ENCODE assay signal across 9 cellular contexts in genomic region chr5:141992349-141992963, GRCh38. TPM values are rescaled to one million over a fixed set of nuclear protein-coding genes. Genes with fewer than 3 reads are reported as not detected.
DNase-seq lines count a peak whose midpoint lies in the region; ATAC-seq, FAIRE-seq and TF ChIP-seq lines count a peak whose summit lies in the region.
"Had no signal": no experiment of that assay in that cellular context is flagged by ENCODE, and none has a peak within 500 bp of the region (broad histone marks: within the 10 kb centered on the region; RNA-seq: fewer than 3 reads in every experiment).

No MANE protein-coding gene starts in this region.

- H3K56ac ChIP-seq in IMR-90 (ENCODE audit: extremely low read depth, insufficient read depth, low read length) = no peak overlapping the region

- H3K18ac ChIP-seq in IMR-90 (ENCODE audit: low read depth, low read length) = no peak overlapping the region

- intact Hi-C loops in IMR-90 (cut with micrococcal nuclease) = no loop called here
- intact Hi-C loops in vagina (cut with DNase I) = loop anchor here (5.0 to 10.0 kb wide), 2 partner anchors 122 to 150 kb away; no protein-coding TSS in a partner anchor

- no peak overlapping the region for H2AK9ac ChIP-seq in IMR-90 (replicated peaks; ENCODE audit: low read depth, low read length, poor library complexity)

- H3K4me3 Mint-ChIP-seq in activated T-helper 17 cell treated with anti-CD3 and anti-CD28 coated beads, Interleukin-2, amount 50 U/mL, for 72 hours = no peak overlapping the region

- H2BK20ac ChIP-seq in IMR-90 (ENCODE audit: low read depth, low read length) = no peak overlapping the region

- H3K4me2 ChIP-seq in IMR-90 (ENCODE audit: low read depth, low read length) (no peak overlapping the region), parathyroid adenoma (ENCODE audit: low read length) (no peak overlapping the region)
- H3K4me2 ChIP-seq: BLaER1 had no signal

- H3K27me3 ChIP-seq in IMR-90 (ENCODE audit: control insufficient read depth, insufficient read depth, low read length) (no peaks in the 10 kb centered on the region), parathyroid adenoma (ENCODE audit: control insufficient read depth, insufficient read depth, low read length) (no peaks in the 10 kb centered on the region), vagina (no peaks in the 10 kb centered on the region)
- H3K27me3 ChIP-seq: BLaER1 had no signal

- H4K8ac ChIP-seq in IMR-90 (ENCODE audit: low read depth in 2 of 2, low read length in 2 of 2) = no peak overlapping the region

- H3K9me3 ChIP-seq in IMR-90 (ENCODE audit: control insufficient read depth, insufficient read depth, low read length) (no peaks in the 10 kb centered on the region), parathyroid adenoma (ENCODE audit: control insufficient read depth, low read length) (no peaks in the 10 kb centered on the region), vagina (no peaks in the 10 kb centered on the region)
- H3K9me3 ChIP-seq: BLaER1 had no signal

- H3K9me1 ChIP-seq in IMR-90 (ENCODE audit: insufficient read depth, low read length) = 0 out of 2 replicates have a peak, but pooled peaks cover 2% of the 10 kb centered on the region

- peaks cover 6% of the 10 kb centered on the region for H3K79me2 ChIP-seq in parathyroid adenoma

- H3K36me3 ChIP-seq in IMR-90 (ENCODE audit: control insufficient read depth, insufficient read depth, low read length) = peaks cover 19% of the 10 kb centered on the region
- H3K36me3 ChIP-seq in parathyroid adenoma (ENCODE audit: control insufficient read depth, insufficient read depth, low read length) = no peaks in the 10 kb centered on the region
- peaks cover 0 to 43% of the 10 kb centered on the region in 2 donors for H3K36me3 ChIP-seq in vagina

- no peak overlapping the region for H2BK15ac ChIP-seq in IMR-90 (ENCODE audit: low read depth, low read length)

- no CpG with 5 or more reads among the region's 2 CpGs for WGBS in IMR-90 (ENCODE audit: extremely low coverage in 2 of 2, insufficient read length in 1 of 2), 2 experiments

- no peak overlapping the region for H2AFZ ChIP-seq in IMR-90 (replicated peaks; ENCODE audit: low read length, poor library complexity)
- no peak overlapping the region for H2AFZ ChIP-seq in parathyroid adenoma

- H3K27ac Mint-ChIP-seq in activated T-helper 17 cell treated with anti-CD3 and anti-CD28 coated beads, Interleukin-2, amount 50 U/mL, for 72 hours = no peak overlapping the region

- dilution Hi-C loops in IMR-90 (cut with HindIII; ENCODE audit: low sequenced_read_pairs, unreplicated experiment) = loop anchor here (25.0 kb wide), 1 partner anchor 145 kb away; no protein-coding TSS in a partner anchor

- no peak overlapping the region for H4K91ac ChIP-seq in IMR-90 (ENCODE audit: insufficient read depth, low read depth, low read length)

- peak; percentile 61 for TF ChIP-seq RAD21 in IMR-90 (IDR thresholded peaks at IDR 0.05; ENCODE audit: low read length)

- no peak overlapping the region for H2BK120ac ChIP-seq in IMR-90 (ENCODE audit: low read depth, low read length)

- H4K20me1 ChIP-seq in IMR-90 (ENCODE audit: insufficient read depth, low read length) = 0 out of 2 replicates have a peak, but pooled peaks cover 3% of the 10 kb centered on the region

- no peak overlapping the region for H3K4ac ChIP-seq in IMR-90 (ENCODE audit: low read depth, low read length)

- CTCF ChIA-PET in IMR-90 (lab: Yijun Ruan, JAX) = interaction anchor here (0.5 kb wide), 2 partner anchors 72 to 328 kb away, joined by 3 to 4 read pairs; no protein-coding TSS in a partner anchor

- in situ Hi-C loops in IMR-90 (cut with MboI; ENCODE audit: low sequenced_read_pairs) = loop anchor here (10.0 kb wide), 1 partner anchor 562 kb away; no protein-coding TSS in a partner anchor

- H3K79me1 ChIP-seq in IMR-90 (ENCODE audit: low read depth in 1 of 2, low read length in 2 of 2) = peaks cover 7 to 8% of the 10 kb centered on the region in 2 experiments; a peak in 3 of 4 replicates

- H2AK5ac ChIP-seq in IMR-90 (ENCODE audit: low read depth, low read length) = no peak overlapping the region

- no peak overlapping the region for H2BK5ac ChIP-seq in IMR-90 (ENCODE audit: low read depth, low read length, poor library complexity, severe bottlenecking)

- H3K4me3 ChIP-seq in IMR-90 (ENCODE audit: insufficient read depth, low read depth, low read length) (no peak overlapping the region), parathyroid adenoma (ENCODE audit: low read depth, low read length) (no peak overlapping the region), vagina (no peak overlapping the region)
- H3K4me3 ChIP-seq: BLaER1 had no signal

- peak; percentile 49 for FAIRE-seq in frontal cortex (lab: Jason Lieb, UNC)

- no peak for TF ChIP-seq POLR2A in IMR-90 (IDR thresholded peaks at IDR 0.05; ENCODE audit: low read depth, low read length)
- TF ChIP-seq POLR2A in vagina (IDR thresholded peaks at IDR 0.05) = no peak

- H3K27ac ChIP-seq in IMR-90 (ENCODE audit: insufficient read depth, low read length) (no peak overlapping the region), parathyroid adenoma (no peak overlapping the region), vagina (no peak overlapping the region)
- H3K27ac ChIP-seq: BLaER1 had no signal

- no peaks in the 10 kb centered on the region for H3K9me3 Mint-ChIP-seq in activated T-helper 17 cell treated with anti-CD3 and anti-CD28 coated beads, Interleukin-2, amount 50 U/mL, for 72 hours

- no peaks in the 10 kb centered on the region for H3K4me1 Mint-ChIP-seq in activated T-helper 17 cell treated with anti-CD3 and anti-CD28 coated beads, Interleukin-2, amount 50 U/mL, for 72 hours

- no peak overlapping the region for H4K5ac ChIP-seq in IMR-90 (ENCODE audit: low read depth, low read length)

- peak; percentile 15 to 72 (median 69) for DNase-seq in NCI-H1417 (lab: John Stamatoyannopoulos, UW)
- no peak for DNase-seq in NCI-H1417 treated with DMSO at 0.1 percent for 48 hours (lab: John Stamatoyannopoulos, UW)
- DNase-seq in IMR-90 = peak; percentile 62
- DNase-seq in SHP77 treated with DMSO at 0.1 percent for 48 hours (lab: John Stamatoyannopoulos, UW) = peak; percentile 14
- peak in 1 of 2 donors; percentile 45 for DNase-seq in frontal cortex (ENCODE audit: low spot score in 2 of 2)
- DNase-seq in vagina (ENCODE audit: extremely low spot score in 2 of 2) = no peak

- H3K36me3 Mint-ChIP-seq in activated T-helper 17 cell treated with anti-CD3 and anti-CD28 coated beads, Interleukin-2, amount 50 U/mL, for 72 hours (ENCODE audit: low read depth) = peaks cover 73% of the 10 kb centered on the region

- H3K9ac ChIP-seq in IMR-90 (ENCODE audit: low read depth, low read length) (no peak overlapping the region), parathyroid adenoma (no peak overlapping the region)
- H3K9ac ChIP-seq: BLaER1 had no signal

- ATAC-seq in IMR-90 (ENCODE audit: low read depth) = peak; percentile 69
- ATAC-seq in activated T-helper 17 cell treated with anti-CD3 and anti-CD28 coated beads, Interleukin-2, amount 50 U/mL, for 72 hours (replicated peaks) = peak; percentile 83

- peak; percentile 70 for TF ChIP-seq CTCF in IMR-90 (conservative IDR thresholded peaks at IDR 0.05; ENCODE audit: low read depth, low read length)
- TF ChIP-seq CTCF in parathyroid adenoma (IDR thresholded peaks at IDR 0.05) = peak; percentile 89
- peak; percentile 62 to 85 (median 65) for TF ChIP-seq CTCF in vagina (IDR thresholded peaks at IDR 0.05)

- no peaks in the 10 kb centered on the region for H3K27me3 Mint-ChIP-seq in activated T-helper 17 cell treated with anti-CD3 and anti-CD28 coated beads, Interleukin-2, amount 50 U/mL, for 72 hours

- POLR2A ChIA-PET in IMR-90 (lab: Charles Lee; ENCODE audit: unreplicated experiment) = no interaction called here

- no TSS peak for BruUV-seq in IMR-90 (replicated peaks; lab: Mats Ljungman, UMichigan)

- no peaks in the 10 kb centered on the region for H3K4me1 ChIP-seq in IMR-90 (ENCODE audit: control insufficient read depth, insufficient read depth, low read length)
- no peaks in the 10 kb centered on the region for H3K4me1 ChIP-seq in parathyroid adenoma
- no peaks in the 10 kb centered on the region for H3K4me1 ChIP-seq in vagina

- no peak overlapping the region for H3K14ac ChIP-seq in IMR-90 (replicated peaks; ENCODE audit: low read depth, low read length)

- H3K23ac ChIP-seq in IMR-90 (ENCODE audit: low read depth, low read length) = no peak overlapping the region

TF ChIP-seq in IMR-90, 13 proteins besides CTCF, POLR2A, EP300 and RAD21 (continues in another document):
- TF ChIP-seq ELK1 (IDR thresholded peaks at IDR 0.05; ENCODE audit: borderline replicate concordance, low read depth, low read length) = no peak
- no peak for TF ChIP-seq BHLHE40 (IDR thresholded peaks at IDR 0.05; ENCODE audit: low read depth, low read length)
- peak; percentile 71 for TF ChIP-seq SMC3 (IDR thresholded peaks at IDR 0.05; ENCODE audit: low read depth, low read length)

RNA-seq across cellular contexts. Expression of gene GNPDA1, which starts 20.4 kb away (rescaled TPM):
- total RNA-seq in IMR-90 (2012; rRNA removed) (50.5 and 60.6 TPM in 2 replicates), frontal cortex (16.3 TPM), vagina (25.3 TPM)
- polyA plus RNA-seq in IMR-90 (2012; rRNA removed) = 19.6 and 23.1 TPM in 2 replicates
- polyA plus RNA-seq in IMR-90 (2012; cell fraction: cytosol; rRNA removed) = 11.2 and 22.3 TPM in 2 replicates
- 17.9 and 21.4 TPM in 2 replicates for polyA plus RNA-seq in IMR-90 (2012; cell fraction: nucleus; rRNA removed; ENCODE audit: low replicate concordance)
- total RNA-seq in activated T-helper 17 cell treated with anti-CD3 and anti-CD28 coated beads, Interleukin-2, amount 50 U/mL, for 72 hours = 10 to 100 TPM; 35.8 to 51.1 TPM

RNA-seq across cellular contexts. Expression of gene RNF14, which starts 23.6 kb away (rescaled TPM):
- total RNA-seq in IMR-90 (2012; rRNA removed) (78.6 and 106 TPM in 2 replicates), frontal cortex (75.0 TPM), vagina (37.8 TPM)
- polyA plus RNA-seq in IMR-90 (2012; rRNA removed) = 27.0 and 36.1 TPM in 2 replicates
- 11.7 and 16.9 TPM in 2 replicates for polyA plus RNA-seq in IMR-90 (2012; cell fraction: cytosol; rRNA removed)
- polyA plus RNA-seq in IMR-90 (2012; cell fraction: nucleus; rRNA removed; ENCODE audit: low replicate concordance) = 5.1 and 20.8 TPM in 2 replicates
- 10 to 100 TPM; 28.4 to 30.8 TPM for total RNA-seq in activated T-helper 17 cell treated with anti-CD3 and anti-CD28 coated beads, Interleukin-2, amount 50 U/mL, for 72 hours

RNA-seq across cellular contexts. Expression of gene PCDH12, which starts 34.5 kb away (rescaled TPM):
- under 0.01 and 0.18 TPM in 2 replicates for total RNA-seq in IMR-90 (2012; rRNA removed)
- polyA plus RNA-seq in IMR-90 (2012; rRNA removed) = 0.01 and 0.02 TPM in 2 replicates
- 0.01 TPM in 1 of 2 replicates, not detected in the other for polyA plus RNA-seq in IMR-90 (2012; cell fraction: cytosol; rRNA removed)
- 0.02 TPM in 1 of 2 replicates, not detected in the other for polyA plus RNA-seq in IMR-90 (2012; cell fraction: nucleus; rRNA removed; ENCODE audit: low replicate concordance)
- 1 to 10 TPM in 1 of 2 donors, under 1 TPM in 1; 0.54 to 4.3 TPM for total RNA-seq in activated T-helper 17 cell treated with anti-CD3 and anti-CD28 coated beads, Interleukin-2, amount 50 U/mL, for 72 hours
- total RNA-seq in frontal cortex = 2.4 TPM
- total RNA-seq in vagina = 3.2 TPM

Comparison
In these comparisons a context has a peak if more than half of its experiments do, and no peak if none do; other contexts are left out.
1. DNase-seq: peak in NCI-H1417 (3 of 3), IMR-90 (single experiment) and SHP77 treated with DMSO at 0.1 percent for 48 hours (single experiment); none in NCI-H1417 treated with DMSO at 0.1 percent for 48 hours (single experiment) and vagina (0 of 2).
2. Peak in every context shown above with its lines, with median percentiles within 50 percentile points of each other: CTCF ChIP-seq.